Comparison of ENCODE assay signal across 17 cellular contexts in the genomic region with DNA sequence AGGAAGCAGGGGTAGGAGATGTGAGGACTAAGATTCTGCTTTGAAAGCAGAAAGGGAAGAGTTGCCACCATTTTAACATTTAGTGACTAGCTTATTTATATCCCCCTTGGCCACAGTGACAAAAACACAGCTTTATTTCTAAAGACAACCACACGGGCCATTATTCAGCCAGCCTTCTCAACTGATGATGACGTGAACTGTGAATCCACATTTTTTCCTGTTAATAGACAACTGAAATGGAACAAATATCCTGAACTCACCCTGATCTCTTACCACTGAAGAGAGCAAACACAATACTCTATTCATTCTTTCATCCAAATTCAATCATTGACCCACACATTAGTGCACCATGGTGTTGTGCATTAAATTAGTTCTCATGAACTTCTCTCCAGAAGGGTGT.
"Had no signal": no experiment of that assay in that cellular context is flagged by ENCODE, and none has a peak within 500 bp of the region (broad histone marks: within the 10 kb centered on the region; RNA-seq: fewer than 3 reads in every experiment).

No MANE protein-coding gene starts in this region.

- H3K4me3 ChIP-seq: ascending aorta, gastrocnemius medialis, lung, mucosa of descending colon, neural progenitor cell, skin epidermis, testis had no signal

- H3K27ac ChIP-seq: ascending aorta, gastrocnemius medialis, neural progenitor cell, skin epidermis, testis had no signal

- H2AFZ ChIP-seq: neural progenitor cell had no signal

- H3K36me3 ChIP-seq: ascending aorta, gastrocnemius medialis, neural progenitor cell had no signal

- H3K4me3 Mint-ChIP-seq: activated B cell treated with CpG ODN at 0.5 μM for 24 hours; activated CD4-positive, alpha-beta T cell treated with anti-CD3 and anti-CD28 coated beads, Interleukin-2, amount 10 ng/mL, durations not matched to agents 7 days and 5 days; neural progenitor cell; stimulated activated naive CD8-positive, alpha-beta T cell treated with anti-CD3 and anti-CD28 coated beads, Interleukin-15, amount 100 ng/mL, for 72 hours; T-helper 1 cell treated with Interleukin-12 subunit alpha and Interleukin-12 subunit beta and Interleukin-4 antibody, amounts not matched to agents 30 μg/mL and 1 μg/mL, for 36 hours had no signal

- DNase-seq: activated B cell treated with CpG ODN at 0.5 μM for 24 hours; activated CD4-positive, alpha-beta T cell treated with anti-CD3 and anti-CD28 coated beads, Interleukin-2, amount 10 ng/mL, durations not matched to agents 7 days and 5 days; activated gamma-delta T cell; activated T-cell treated with anti-CD3 and anti-CD28 coated beads, Interleukin-2, amount 50 U/mL, for 1 hour; cortex of kidney; effector CD8-positive, alpha-beta T cell; gastrocnemius medialis; mucosa of descending colon; stimulated activated CD4-positive, alpha-beta T cell treated with anti-CD3 and anti-CD28 coated beads, Interleukin-4, amount 100 ng/mL, for 4 hours; stimulated activated naive CD8-positive, alpha-beta T cell treated with anti-CD3 and anti-CD28 coated beads, Interleukin-15, amount 100 ng/mL, for 72 hours; testis had no signal

- H3K9me3 ChIP-seq: ascending aorta, gastrocnemius medialis, mucosa of descending colon, testis had no signal

- H3K4me1 Mint-ChIP-seq: activated B cell treated with CpG ODN at 0.5 μM for 24 hours had no signal

- H3K4me1 ChIP-seq: ascending aorta, neural progenitor cell, testis had no signal

- H3K27me3 ChIP-seq: ascending aorta, gastrocnemius medialis, neural progenitor cell, testis had no signal

- H3K9ac ChIP-seq: neural progenitor cell had no signal

- H3K4me2 ChIP-seq: neural progenitor cell had no signal

- ATAC-seq: gastrocnemius medialis; mucosa of descending colon; SK-N-SH treated with all-trans-retinoic acid at 6 μM for 48 hours; stimulated activated naive CD8-positive, alpha-beta T cell treated with anti-CD3 and anti-CD28 coated beads, Interleukin-15, amount 100 ng/mL, for 72 hours had no signal

- H3K27ac Mint-ChIP-seq: activated B cell treated with CpG ODN at 0.5 μM for 24 hours; activated CD4-positive, alpha-beta T cell treated with anti-CD3 and anti-CD28 coated beads, Interleukin-2, amount 10 ng/mL, durations not matched to agents 7 days and 5 days; neural progenitor cell; stimulated activated naive CD8-positive, alpha-beta T cell treated with anti-CD3 and anti-CD28 coated beads, Interleukin-15, amount 100 ng/mL, for 72 hours; T-helper 1 cell treated with Interleukin-12 subunit alpha and Interleukin-12 subunit beta and Interleukin-4 antibody, amounts not matched to agents 30 μg/mL and 1 μg/mL, for 36 hours had no signal

- H3K36me3 Mint-ChIP-seq: neural progenitor cell had no signal

- H3K9me3 Mint-ChIP-seq: activated B cell treated with CpG ODN at 0.5 μM for 24 hours; activated CD4-positive, alpha-beta T cell treated with anti-CD3 and anti-CD28 coated beads, Interleukin-2, amount 10 ng/mL, durations not matched to agents 7 days and 5 days; neural progenitor cell; stimulated activated naive CD8-positive, alpha-beta T cell treated with anti-CD3 and anti-CD28 coated beads, Interleukin-15, amount 100 ng/mL, for 72 hours; T-helper 1 cell treated with Interleukin-12 subunit alpha and Interleukin-12 subunit beta and Interleukin-4 antibody, amounts not matched to agents 30 μg/mL and 1 μg/mL, for 36 hours had no signal

- H3K27me3 Mint-ChIP-seq: activated B cell treated with CpG ODN at 0.5 μM for 24 hours; activated CD4-positive, alpha-beta T cell treated with anti-CD3 and anti-CD28 coated beads, Interleukin-2, amount 10 ng/mL, durations not matched to agents 7 days and 5 days; stimulated activated naive CD8-positive, alpha-beta T cell treated with anti-CD3 and anti-CD28 coated beads, Interleukin-15, amount 100 ng/mL, for 72 hours had no signal
